In the genomic region with DNA sequence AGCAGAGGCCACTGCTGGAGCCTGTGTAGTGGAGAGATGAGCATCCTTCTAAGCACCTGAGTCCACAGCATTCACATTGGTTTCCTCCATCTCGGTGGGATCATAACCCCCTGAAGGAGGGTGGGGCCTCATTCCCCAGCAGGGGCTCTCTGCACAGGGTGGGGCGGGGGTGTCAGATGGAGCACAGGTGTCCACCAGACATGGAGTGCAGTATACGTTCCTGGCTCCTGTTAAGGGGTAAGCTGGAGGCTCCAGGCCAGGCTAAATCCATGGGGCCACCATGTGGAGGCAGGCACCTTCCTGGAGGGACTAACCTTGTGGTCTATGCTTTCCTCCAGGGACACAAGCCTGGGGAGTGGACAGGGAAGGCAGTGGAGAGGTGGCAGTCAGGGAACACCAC, we compare ENCODE assay signal across 30 cellular contexts.
"Had no signal": no experiment of that assay in that cellular context is flagged by ENCODE, and none has a peak within 500 bp of the region (broad histone marks: within the 10 kb centered on the region; RNA-seq: fewer than 3 reads in every experiment).

No MANE protein-coding gene starts in this region.

- H3K27me3 Mint-ChIP-seq: activated naive CD4-positive, alpha-beta T cell treated with anti-CD3 and anti-CD28 coated beads, Interleukin-2, amount 10 ng/mL, durations not matched to agents 7 days and 5 days; activated naive CD8-positive, alpha-beta T cell; activated naive CD8-positive, alpha-beta T cell treated with anti-CD3 and anti-CD28 coated beads, Interleukin-2, amount 50 U/mL, for 24 hours had no signal

- H3K9me3 Mint-ChIP-seq: activated CD4-positive, alpha-beta memory T cell treated with anti-CD3 and anti-CD28 coated beads, Interleukin-2, amount 10 ng/mL, durations not matched to agents 7 days and 5 days; activated naive CD4-positive, alpha-beta T cell treated with anti-CD3 and anti-CD28 coated beads, Interleukin-2, amount 10 ng/mL, durations not matched to agents 7 days and 5 days; activated naive CD8-positive, alpha-beta T cell treated with anti-CD3 and anti-CD28 coated beads, Interleukin-2, amount 50 U/mL, for 24 hours; activated T-cell treated with anti-CD3 and anti-CD28 coated beads, Interleukin-2, amount 50 U/mL, for 24 hours; activated T-helper 2 cell treated with anti-CD3 and anti-CD28 coated beads, Interferon-gamma antibody, Interleukin-2, Interleukin-4, amounts not matched to agents 10 μg/mL and 5 μg/mL and 100 μg/mL, durations not matched to agents 14 hours and 24 hours and 36 hours had no signal

- H3K4me3 ChIP-seq: MG63, PC-9 had no signal

- H3K4me1 Mint-ChIP-seq: activated CD4-positive, alpha-beta memory T cell treated with anti-CD3 and anti-CD28 coated beads, Interleukin-2, amount 10 ng/mL, durations not matched to agents 7 days and 5 days; activated naive CD4-positive, alpha-beta T cell treated with anti-CD3 and anti-CD28 coated beads, Interleukin-2, amount 10 ng/mL, durations not matched to agents 7 days and 5 days; activated naive CD8-positive, alpha-beta T cell treated with anti-CD3 and anti-CD28 coated beads, Interleukin-2, amount 50 U/mL, for 24 hours had no signal

- H3K27ac Mint-ChIP-seq: activated CD4-positive, alpha-beta memory T cell treated with anti-CD3 and anti-CD28 coated beads, Interleukin-2, amount 10 ng/mL, durations not matched to agents 7 days and 5 days; activated naive CD4-positive, alpha-beta T cell treated with anti-CD3 and anti-CD28 coated beads, Interleukin-2, amount 10 ng/mL, durations not matched to agents 7 days and 5 days; activated naive CD8-positive, alpha-beta T cell; activated naive CD8-positive, alpha-beta T cell treated with anti-CD3 and anti-CD28 coated beads, Interleukin-2, amount 50 U/mL, for 24 hours; activated T-cell treated with anti-CD3 and anti-CD28 coated beads, Interleukin-2, amount 50 U/mL, for 24 hours; activated T-helper 2 cell treated with anti-CD3 and anti-CD28 coated beads, Interferon-gamma antibody, Interleukin-2, Interleukin-4, amounts not matched to agents 10 μg/mL and 5 μg/mL and 100 μg/mL, durations not matched to agents 14 hours and 24 hours and 36 hours; brain had no signal

- H2AFZ ChIP-seq: PC-9 had no signal

- H3K36me3 Mint-ChIP-seq: activated naive CD4-positive, alpha-beta T cell treated with anti-CD3 and anti-CD28 coated beads, Interleukin-2, amount 10 ng/mL, durations not matched to agents 7 days and 5 days; activated naive CD8-positive, alpha-beta T cell; brain had no signal

- H3K9me3 ChIP-seq: MG63 had no signal

- H3K27ac ChIP-seq: PC-9, RWPE1, WERI-Rb-1 had no signal

- H3K36me3 ChIP-seq: MG63, WERI-Rb-1 had no signal

- ATAC-seq: activated naive CD8-positive, alpha-beta T cell treated with anti-CD3 and anti-CD28 coated beads, Interleukin-2, amount 50 U/mL, for 24 hours had no signal

- H3K4me2 ChIP-seq: PC-9 had no signal

- H3K4me3 Mint-ChIP-seq: activated CD4-positive, alpha-beta memory T cell treated with anti-CD3 and anti-CD28 coated beads, Interleukin-2, amount 10 ng/mL, durations not matched to agents 7 days and 5 days; activated naive CD4-positive, alpha-beta T cell treated with anti-CD3 and anti-CD28 coated beads, Interleukin-2, amount 10 ng/mL, durations not matched to agents 7 days and 5 days; activated naive CD8-positive, alpha-beta T cell; activated naive CD8-positive, alpha-beta T cell treated with anti-CD3 and anti-CD28 coated beads, Interleukin-2, amount 50 U/mL, for 24 hours; activated T-cell treated with anti-CD3 and anti-CD28 coated beads, Interleukin-2, amount 50 U/mL, for 24 hours; brain had no signal

- H3K27me3 ChIP-seq: MG63 had no signal

- DNase-seq: activated CD4-positive, alpha-beta memory T cell treated with anti-CD3 and anti-CD28 coated beads, Interleukin-2, amount 10 ng/mL, durations not matched to agents 7 days and 5 days; activated CD4-positive, alpha-beta T cell treated with anti-CD3 and anti-CD28 coated beads for 1 hour; activated CD4-positive, alpha-beta T cell treated with anti-CD3 and anti-CD28 coated beads for 48 hours; activated CD4-positive, CD25-positive, alpha-beta regulatory T cell; activated CD8-positive, alpha-beta memory T cell treated with anti-CD3 and anti-CD28 coated beads for 24 hours; activated naive CD4-positive, alpha-beta T cell treated with anti-CD3 and anti-CD28 coated beads, Interleukin-2, amount 10 ng/mL, durations not matched to agents 7 days and 5 days; activated naive CD8-positive, alpha-beta T cell treated with anti-CD3 and anti-CD28 coated beads, Interleukin-2, amount 50 U/mL, for 24 hours; activated T-cell treated with anti-CD3 and anti-CD28 coated beads, Interleukin-2, amount 50 U/mL, for 24 hours; anterior cingulate cortex; Kasumi-1; KG1; MG63; NCI-H1048; NCI-H1436 treated with DMSO at 0.1 percent for 48 hours; NCI-H1694 treated with DMSO at 0.1 percent for 48 hours; NCI-H2029; NCI-H510A; NCI-H526; NCI-H748 treated with DMSO at 0.1 percent for 48 hours; PC-9; Right ventricle myocardium superior; SW 1271; T-helper 1 cell; T-helper 2 cell; T-helper 9 cell; WERI-Rb-1 had no signal
